1 cellular context compared by ENCODE assay signal in genomic region chr22:38177926-38178604, GRCh38.
TF ChIP-seq lines count a peak whose summit lies in the region.

No MANE protein-coding gene starts in this region.

TF ChIP-seq in HepG2, 621 proteins besides CTCF, POLR2A, EP300 and RAD21 (continued from another document and continues in another):
- peak; percentile 97 for TF ChIP-seq SOX13 (IDR thresholded peaks at IDR 0.05)
- TF ChIP-seq SOX13 (CRISPR knock-in tag; conservative IDR thresholded peaks at IDR 0.05 in 1 of 2, IDR thresholded peaks at IDR 0.05 in 1 of 2) = peak in 1 of 2 experiments; percentile 99; a peak in 2 of 4 replicates
- no peak for TF ChIP-seq ZSCAN9 (CRISPR knock-in tag; IDR thresholded peaks at IDR 0.05; ENCODE audit: borderline replicate concordance)
- no peak for TF ChIP-seq ZNF143 (CRISPR knock-in tag; IDR thresholded peaks at IDR 0.05)
- TF ChIP-seq MEIS1 (CRISPR knock-in tag; IDR thresholded peaks at IDR 0.05; ENCODE audit: borderline replicate concordance) = peak; percentile 59; the same call in 1 of the 2 replicates
- TF ChIP-seq SALL1 (CRISPR knock-in tag; IDR thresholded peaks at IDR 0.05) = peak; percentile 95
- TF ChIP-seq ZSCAN21 (CRISPR knock-in tag; IDR thresholded peaks at IDR 0.05; ENCODE audit: borderline replicate concordance) = no peak
- TF ChIP-seq KDM1A (CRISPR knock-in tag; IDR thresholded peaks at IDR 0.05) = peak; percentile 89; the same call in 1 of the 2 replicates
- no peak for TF ChIP-seq NFIC (IDR thresholded peaks at IDR 0.05; ENCODE audit: low read length)
- no peak for TF ChIP-seq ZNF597 (CRISPR knock-in tag; IDR thresholded peaks at IDR 0.05)
- TF ChIP-seq KDM3A (CRISPR knock-in tag; IDR thresholded peaks at IDR 0.05; ENCODE audit: low read depth) = peak; percentile 91; the same call in 1 of the 2 replicates
- TF ChIP-seq ZNF333 (CRISPR knock-in tag; IDR thresholded peaks at IDR 0.05; ENCODE audit: borderline replicate concordance) = 0 out of 2 replicates have a peak, but pooled peaks have one; percentile 38
- TF ChIP-seq ZNF749 (CRISPR knock-in tag; IDR thresholded peaks at IDR 0.05; ENCODE audit: borderline replicate concordance) = no peak
- TF ChIP-seq ZNF574 (CRISPR knock-in tag; IDR thresholded peaks at IDR 0.05) = peak; percentile 63
- no peak for TF ChIP-seq ZHX1 (CRISPR knock-in tag; IDR thresholded peaks at IDR 0.05; ENCODE audit: low read depth)
- no peak for TF ChIP-seq SETDB1 (CRISPR knock-in tag; IDR thresholded peaks at IDR 0.05; ENCODE audit: borderline replicate concordance)
- TF ChIP-seq TAF15 (IDR thresholded peaks at IDR 0.05; ENCODE audit: low read depth, low read length, poor library complexity, severe bottlenecking) = no peak
- TF ChIP-seq NCOA2 (CRISPR knock-in tag; IDR thresholded peaks at IDR 0.05) = peak; percentile 79
- peak; percentile 59; the same call in 1 of the 2 replicates for TF ChIP-seq ZNF414 (CRISPR knock-in tag; IDR thresholded peaks at IDR 0.05)
- TF ChIP-seq FOXP1 (IDR thresholded peaks at IDR 0.05) = peak; percentile 93
- peak; percentile 99 for TF ChIP-seq FOXP1 (CRISPR knock-in tag; IDR thresholded peaks at IDR 0.05)
- 0 out of 2 replicates have a peak, but pooled peaks have one; percentile 47 for TF ChIP-seq BORCS8-MEF2B (CRISPR knock-in tag; IDR thresholded peaks at IDR 0.05)
- no peak for TF ChIP-seq MATR3 (CRISPR knock-in tag; IDR thresholded peaks at IDR 0.05)
- peak; percentile 98 for TF ChIP-seq FOSL1 (CRISPR knock-in tag; IDR thresholded peaks at IDR 0.05; ENCODE audit: borderline replicate concordance)
- no peak; the same call in 1 of the 2 replicates for TF ChIP-seq EED (CRISPR knock-in tag; IDR thresholded peaks at IDR 0.05)
- TF ChIP-seq SNAPC2 (CRISPR knock-in tag; IDR thresholded peaks at IDR 0.05) = no peak
- TF ChIP-seq MLX (CRISPR knock-in tag; IDR thresholded peaks at IDR 0.05) = peak; percentile 93
- no peak for TF ChIP-seq CREB3 (CRISPR knock-in tag; IDR thresholded peaks at IDR 0.05)
- TF ChIP-seq ZNF883 (CRISPR knock-in tag; IDR thresholded peaks at IDR 0.05; ENCODE audit: not compliant biosample characterization) = no peak
- TF ChIP-seq ZBTB33 (CRISPR knock-in tag; IDR thresholded peaks at IDR 0.05) = no peak; the same call in 1 of the 2 replicates
- TF ChIP-seq ZNF577 (CRISPR knock-in tag; IDR thresholded peaks at IDR 0.05; ENCODE audit: borderline replicate concordance, low read depth) = no peak
- no peak for TF ChIP-seq ZBTB40 (IDR thresholded peaks at IDR 0.05)
- TF ChIP-seq ZBTB40 (CRISPR knock-in tag; IDR thresholded peaks at IDR 0.05) = no peak
